In the genomic region with DNA sequence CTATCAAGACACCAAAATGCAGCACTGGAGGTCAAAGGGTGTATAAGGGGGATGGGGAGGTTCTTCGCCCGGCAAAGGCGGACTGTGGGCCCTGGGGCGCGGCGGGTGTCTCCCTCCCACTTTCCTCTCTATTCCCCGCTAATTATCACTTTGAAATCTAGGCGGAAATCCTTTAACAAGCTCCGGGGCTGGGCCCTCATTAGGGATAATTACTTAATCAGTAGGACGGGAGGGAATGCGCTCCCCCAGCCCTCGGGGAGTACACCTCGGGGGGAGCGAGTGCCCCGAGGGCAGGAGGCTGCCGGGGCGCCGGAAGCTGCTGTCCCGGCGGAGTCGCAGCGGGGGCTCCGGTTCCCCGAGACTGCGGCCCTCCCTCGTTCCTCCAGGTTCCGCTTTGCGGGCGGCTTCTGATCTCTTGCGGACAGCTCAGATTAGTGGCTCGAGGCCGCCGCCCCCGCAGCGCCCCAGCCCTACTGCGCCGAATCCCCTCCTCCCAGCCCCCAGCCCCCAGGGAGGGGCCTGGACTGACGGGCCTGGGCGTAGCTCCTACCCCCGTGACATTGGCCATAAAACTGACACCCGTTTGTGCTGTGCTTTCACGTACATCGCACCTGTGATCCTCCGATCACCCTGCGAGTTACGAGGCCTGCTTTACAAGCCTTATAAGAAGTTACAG, we compare ENCODE assay signal across 9 cellular contexts. TPM values are rescaled to one million over a fixed set of nuclear protein-coding genes. Genes with fewer than 3 reads are reported as not detected.
DNase-seq lines count a peak whose midpoint lies in the region; ATAC-seq, FAIRE-seq and TF ChIP-seq lines count a peak whose summit lies in the region.
"Had no signal": no experiment of that assay in that cellular context is flagged by ENCODE, and none has a peak within 500 bp of the region (broad histone marks: within the 10 kb centered on the region; RNA-seq: fewer than 3 reads in every experiment).

No MANE protein-coding gene starts in this region.

- no peaks in the 10 kb centered on the region for H3K36me3 ChIP-seq in astrocyte (ENCODE audit: insufficient read depth, low read length)
- no peaks in the 10 kb centered on the region for H3K36me3 ChIP-seq in iPS-20b (ENCODE audit: insufficient read depth, low read depth, low read length)
- H3K36me3 ChIP-seq in spleen = no peaks in the 10 kb centered on the region

- peaks cover 66% of the 10 kb centered on the region for H3K27me3 Mint-ChIP-seq in astrocyte (ENCODE audit: low read depth, unreplicated experiment)

- H3K27ac ChIP-seq in astrocyte (ENCODE audit: low read depth, low read length) (no peak overlapping the region), iPS-20b (ENCODE audit: low read length) (no peak overlapping the region), spleen (peak overlapping the region; percentile 38 to 69 (median 58))
- H3K27ac ChIP-seq: epithelial cell of prostate had no signal

- FAIRE-seq in astrocyte (lab: Jason Lieb, UNC) = no peak

- H3K4me3 Mint-ChIP-seq in astrocyte (ENCODE audit: unreplicated experiment) = peak overlapping the region; percentile 58

- H3K9ac ChIP-seq in astrocyte (ENCODE audit: low read length) (peak overlapping the region; percentile 70), iPS-20b (ENCODE audit: low read depth, low read length) (peak overlapping the region; percentile 66)

- H3K4me1 ChIP-seq in astrocyte (ENCODE audit: insufficient read depth, low read length) = peaks cover 6% of the 10 kb centered on the region
- H3K4me1 ChIP-seq in iPS-20b (ENCODE audit: insufficient read depth, low read length) = peaks cover 5% of the 10 kb centered on the region; the same call in 1 of the 2 replicates
- peaks cover 0 to 20% (median 16%) of the 10 kb centered on the region in 6 donors for H3K4me1 ChIP-seq in spleen

- H2AFZ ChIP-seq in astrocyte (ENCODE audit: low read depth, low read length) = peak overlapping the region; percentile 82

- H3K4me1 Mint-ChIP-seq in astrocyte (ENCODE audit: low read depth, unreplicated experiment) = peaks cover 6% of the 10 kb centered on the region

- ATAC-seq in HG03442 (IDR thresholded peaks at IDR 0.05; ENCODE audit: unreplicated experiment) = peak; percentile 41

- TF ChIP-seq CTCF in GM13977 (IDR thresholded peaks at IDR 0.05; ENCODE audit: extremely low read depth, insufficient read depth, missing control alignments) (no peak), astrocyte (IDR thresholded peaks at IDR 0.05; ENCODE audit: insufficient read depth, low read depth, low read length) (no peak), spleen (IDR thresholded peaks at IDR 0.05 in 8 of 11, conservative IDR thresholded peaks at IDR 0.05 in 3 of 11) (no peak)

- H3K36me3 Mint-ChIP-seq in astrocyte (ENCODE audit: low read depth, unreplicated experiment) = no peaks in the 10 kb centered on the region

- H3K4me2 ChIP-seq in astrocyte (ENCODE audit: low read length) = peak overlapping the region; percentile 86

- H3K79me2 ChIP-seq in astrocyte (ENCODE audit: insufficient read depth, low read length) = no peaks in the 10 kb centered on the region

- H4K20me1 ChIP-seq in astrocyte (ENCODE audit: insufficient read depth, low read length) = no peaks in the 10 kb centered on the region

- H3K27me3 ChIP-seq in astrocyte (ENCODE audit: insufficient read depth, low read length) (peaks cover 21% of the 10 kb centered on the region), iPS-20b (ENCODE audit: insufficient read depth, low read length) (peaks cover 72% of the 10 kb centered on the region), spleen (replicated peaks in 1 of 7) (peaks cover 0 to 71% (median 0%) of the 10 kb centered on the region in 7 donors)

- in situ Hi-C loops in GM13977 (cut with MboI; ENCODE audit: low pct_unique_long_range_greater_than_20kb, low sequenced_read_pairs, unreplicated experiment) = no loop called here

- WGBS in spleen, 5 donors = 1 to 3% (median 2%) methylated on average over 39 to 46 of the region's 46 CpGs

- H3K4me3 ChIP-seq in astrocyte (ENCODE audit: insufficient read depth, low read depth, low read length) (peak overlapping the region; percentile 47), iPS-20b (ENCODE audit: low read length) (peak overlapping the region; percentile 66), spleen (peak overlapping the region; percentile 28 to 71 (median 39))

- H3K9me3 Mint-ChIP-seq in astrocyte (ENCODE audit: unreplicated experiment) = peaks cover 12% of the 10 kb centered on the region

- H3K9me3 ChIP-seq in astrocyte (ENCODE audit: insufficient read depth, low read depth, low read length) (no peaks in the 10 kb centered on the region), iPS-20b (ENCODE audit: insufficient read depth, low read depth, low read length) (peaks cover 4% of the 10 kb centered on the region; the same call in 1 of the 2 replicates), spleen (no peaks in the 10 kb centered on the region)

- intact Hi-C loops in spleen (cut with DNase I; ENCODE audit: low total_unique reads) = no loop called here

- H3K27ac Mint-ChIP-seq in astrocyte (ENCODE audit: unreplicated experiment) = peak overlapping the region; percentile 11

- DNase-seq in GM13977 (ENCODE audit: low spot score) (peak; percentile 74), T-helper 22 cell (ENCODE audit: low read depth) (peak; percentile 18), astrocyte (ENCODE audit: low read depth) (peak; percentile 16), spleen (peak; percentile 95), amniotic stem cell (lab: John Stamatoyannopoulos, UW) (no peak), NCI-H446 (lab: John Stamatoyannopoulos, UW) (no peak)

- no peak for TF ChIP-seq POLR2A in spleen (IDR thresholded peaks at IDR 0.05)

RNA-seq across cellular contexts. Expression of a gene that starts 14.7 kb away (rescaled TPM):
- total RNA-seq in astrocyte = not detected in 2 replicates
- total RNA-seq in spleen = not detected
- polyA plus RNA-seq in spleen = under 1 TPM in 1 of 3 donors, not detected in 2; 0.03 TPM

RNA-seq across cellular contexts. Expression of a gene that starts 23.5 kb away (rescaled TPM):
- total RNA-seq in astrocyte = not detected in 2 replicates
- total RNA-seq in spleen = under 1 TPM in 1 of 7 donors, not detected in 6; 0.47 TPM
- 1 to 10 TPM in 1 of 3 donors, under 1 TPM in 1, not detected in 1; 0.08 to 2.6 TPM for polyA plus RNA-seq in spleen

RNA-seq across cellular contexts. Expression of a gene that starts 28.0 kb away (rescaled TPM):
- total RNA-seq in astrocyte (not detected in 2 replicates), spleen (not detected)
- polyA plus RNA-seq in spleen = under 1 TPM; 0.02 to 0.64 (median 0.05) TPM

RNA-seq across cellular contexts. Expression of a gene that starts 41.5 kb away (rescaled TPM):
- total RNA-seq in astrocyte (19.8 and 21.6 TPM in 2 replicates), spleen (10 to 100 TPM; 16.4 to 30.7 (median 28.1) TPM)
- 10 to 100 TPM; 15.5 to 38.2 (median 36.3) TPM for polyA plus RNA-seq in spleen

RNA-seq across cellular contexts. Expression of a gene that starts 47.5 kb away (rescaled TPM):
- total RNA-seq in astrocyte = 34.3 and 41.3 TPM in 2 replicates
- 10 to 100 TPM; 20.6 to 49.7 (median 28.3) TPM for total RNA-seq in spleen
- polyA plus RNA-seq in spleen = 10 to 100 TPM; 21.9 to 40.0 (median 33.8) TPM

Comparison
In these comparisons a context has a peak if more than half of its experiments do, and no peak if none do; other contexts are left out.
1. DNase-seq: peak in GM13977 (single experiment), T-helper 22 cell (single experiment), astrocyte (single experiment) and spleen (single experiment); none in amniotic stem cell (single experiment) and NCI-H446 (0 of 2).
2. H3K27ac ChIP-seq: peak in spleen (8 of 8); none in astrocyte (single experiment) and iPS-20b (single experiment).
3. Peak in every context shown above with its lines, with median percentiles within 50 percentile points of each other: H3K4me3 ChIP-seq.